In genomic region chr9:114908104-114908621, GRCh38 we compare ENCODE assay signal across 8 cellular contexts. TPM values are rescaled to one million over a fixed set of nuclear protein-coding genes. Genes with fewer than 3 reads are reported as not detected.
DNase-seq lines count a peak whose midpoint lies in the region; TF ChIP-seq lines count a peak whose summit lies in the region.

No MANE protein-coding gene starts in this region.

- DNase-seq in GM04504 (ENCODE audit: low read depth), result peak; percentile 56
- peak; percentile 86 for DNase-seq in HPDE6-E6E7 (ENCODE audit: extremely low spot score)
- DNase-seq in RKO (ENCODE audit: low spot score), result peak; percentile 71
- DNase-seq in hepatocyte (ENCODE audit: low spot score), result peak; percentile 52
- no peak for DNase-seq in T-helper 9 cell
- DNase-seq in brain microvascular endothelial cell, result no peak
- no peak for DNase-seq in SKM-1 treated with dmso at 0.1 percent for 144 hours (lab: John Stamatoyannopoulos, UW; ENCODE audit: unreplicated experiment)
- no peak for DNase-seq in SKM-1 (lab: John Stamatoyannopoulos, UW; ENCODE audit: unreplicated experiment)

- no peaks in the 10 kb centered on the region for H4K20me1 ChIP-seq in hepatocyte (ENCODE audit: insufficient read depth, poor library complexity, severe bottlenecking)

- H3K36me3 ChIP-seq in hepatocyte (replicated peaks; ENCODE audit: insufficient read depth, low read depth) (no peaks in the 10 kb centered on the region), brain microvascular endothelial cell (replicated peaks) (no peaks in the 10 kb centered on the region)

- TF ChIP-seq CTCF in hepatocyte (IDR thresholded peaks at IDR 0.05; ENCODE audit: poor library complexity) (no peak), brain microvascular endothelial cell (IDR thresholded peaks at IDR 0.05; ENCODE audit: low read depth, low read length, missing control alignments) (no peak)

- no peak overlapping the region for H2AFZ ChIP-seq in hepatocyte

- no peaks in the 10 kb centered on the region for H3K9me2 ChIP-seq in hepatocyte (replicated peaks; ENCODE audit: insufficient read depth)

- 31% methylated on average over 3 of the region's 3 CpGs for WGBS in hepatocyte (ENCODE audit: low lambda C conversion rate, missing lambda C conversion rate)

- H3K9me3 ChIP-seq in hepatocyte (ENCODE audit: low read depth), result no peaks in the 10 kb centered on the region

- H3K4me3 ChIP-seq in hepatocyte, result no peak overlapping the region
- no peak overlapping the region for H3K4me3 ChIP-seq in brain microvascular endothelial cell (ENCODE audit: low read depth, low read length)

- peaks cover 11% of the 10 kb centered on the region for H3K4me1 ChIP-seq in hepatocyte (ENCODE audit: insufficient read depth)

- H3K27ac ChIP-seq in hepatocyte (peak overlapping the region; percentile 82), brain microvascular endothelial cell (no peak overlapping the region)

- H3K4me2 ChIP-seq in hepatocyte, result no peak overlapping the region

- no peaks in the 10 kb centered on the region for H3K27me3 ChIP-seq in hepatocyte
- no peaks in the 10 kb centered on the region for H3K27me3 ChIP-seq in brain microvascular endothelial cell (replicated peaks)

- in situ Hi-C loops in brain microvascular endothelial cell (cut with HindIII; ENCODE audit: low pct_ligation_motif_present, low sequenced_read_pairs), result loop anchor here (25.0 kb wide), 1 partner anchor 171 kb away; no protein-coding TSS in a partner anchor

- no peaks in the 10 kb centered on the region for H3K79me2 ChIP-seq in hepatocyte

RNA-seq across cellular contexts. Expression of gene TNFSF8, which starts 22.2 kb away (rescaled TPM):
- total RNA-seq in hepatocyte, result not detected in 2 replicates
- not detected in 2 replicates for polyA plus RNA-seq in hepatocyte

Comparison
In these comparisons a context has a peak if more than half of its experiments do, and no peak if none do; other contexts are left out.
1. DNase-seq: peak in GM04504 (single experiment), HPDE6-E6E7 (single experiment), RKO (single experiment) and hepatocyte (single experiment); none in T-helper 9 cell (single experiment), brain microvascular endothelial cell (single experiment), SKM-1 treated with dmso at 0.1 percent for 144 hours (single experiment) and SKM-1 (single experiment).